ENCODE assay signal across 16 cellular contexts in genomic region chr3:52234516-52235447, GRCh38. TPM values are rescaled to one million over a fixed set of nuclear protein-coding genes. Genes with fewer than 3 reads are reported as not detected.
DNase-seq lines count a peak whose midpoint lies in the region; ATAC-seq and TF ChIP-seq lines count a peak whose summit lies in the region.
"Had no signal": no experiment of that assay in that cellular context is flagged by ENCODE, and none has a peak within 500 bp of the region (broad histone marks: within the 10 kb centered on the region; RNA-seq: fewer than 3 reads in every experiment).

No MANE protein-coding gene starts in this region.

- no peak overlapping the region; a peak in 1 of 20 replicates for H3K4me3 ChIP-seq in BLaER1 treated with 17β-estradiol and CSF1 and Interleukin-3, amounts not matched to agents 10 nM and 100 nM
- H3K4me3 ChIP-seq in naive thymus-derived CD4-positive, alpha-beta T cell (ENCODE audit: low read length), result no peak overlapping the region
- H3K4me3 ChIP-seq: esophagus muscularis mucosa, GM23248 had no signal

- H3K36me3 Mint-ChIP-seq in HFFc6 (ENCODE audit: low read depth) (peaks cover 6% of the 10 kb centered on the region; the same call in 1 of the 2 replicates), brain (peaks cover 7% of the 10 kb centered on the region)
- H3K36me3 Mint-ChIP-seq in naive thymus-derived CD4-positive, alpha-beta T cell, result peaks cover 0 to 22% (median 6%) of the 10 kb centered on the region in 5 donors
- H3K36me3 Mint-ChIP-seq in natural killer cell treated with Interleukin-12 subunit alpha and Interleukin-12 subunit beta and Interleukin-15 and Interleukin-18, amount 100 ng/mL, for 72 hours, result peaks cover 6% of the 10 kb centered on the region

- TF ChIP-seq CTCF in HFFc6 (IDR thresholded peaks at IDR 0.05), result 0 out of 2 replicates have a peak, but pooled peaks have one; percentile 24
- no peak for TF ChIP-seq CTCF in brain (conservative IDR thresholded peaks at IDR 0.05)

- H3K27me3 ChIP-seq in BLaER1 treated with 17β-estradiol and CSF1 and Interleukin-3, amounts not matched to agents 10 nM and 100 nM, result no peaks in the 10 kb centered on the region
- H3K27me3 ChIP-seq in naive thymus-derived CD4-positive, alpha-beta T cell (ENCODE audit: control insufficient read depth in 2 of 2, insufficient read depth in 2 of 2, low read length in 2 of 2), result no peaks in the 10 kb centered on the region
- H3K27me3 ChIP-seq: esophagus muscularis mucosa had no signal

- no peak overlapping the region for H3K4me3 Mint-ChIP-seq in HFFc6
- H3K4me3 Mint-ChIP-seq in brain, result peak overlapping the region in 4 of 5 experiments; percentile 50 to 66 (median 60)
- H3K4me3 Mint-ChIP-seq in naive thymus-derived CD4-positive, alpha-beta T cell, result peak overlapping the region in 4 of 10 donors; percentile 23 to 93 (median 58)
- H3K4me3 Mint-ChIP-seq in natural killer cell treated with Interleukin-12 subunit alpha and Interleukin-12 subunit beta and Interleukin-15 and Interleukin-18, amount 100 ng/mL, for 72 hours, result no peak overlapping the region

- H3K4me2 ChIP-seq in BLaER1 treated with 17β-estradiol and CSF1 and Interleukin-3, amounts not matched to agents 10 nM and 100 nM, result peak overlapping the region; percentile 25 to 99 (median 98); a peak in 18 of 22 replicates

- TF ChIP-seq POLR2A in GM18505 (IDR thresholded peaks at IDR 0.05; ENCODE audit: borderline replicate concordance, extremely low read depth, insufficient read depth, insufficient read length), result no peak

- DNase-seq in HFFc6 (no peak), NCI-H2029 treated with DMSO at 0.1 percent for 48 hours (lab: John Stamatoyannopoulos, UW) (no peak)
- no peak for DNase-seq in naive thymus-derived CD4-positive, alpha-beta T cell
- no peak for DNase-seq in natural killer cell treated with Interleukin-12 subunit alpha and Interleukin-12 subunit beta and Interleukin-15 and Interleukin-18, amount 100 ng/mL, for 72 hours (ENCODE audit: low spot score)
- DNase-seq in activated effector memory CD4-positive, alpha-beta T cell treated with Interleukin-2 at 50 U/mL for 16 hours, result no peak
- DNase-seq: activated effector memory CD4-positive, alpha-beta T cell treated with anti-CD3 and anti-CD28 coated beads, Interleukin-2, amount 50 U/mL, for 16 hours; DND-41; GM23248; NCI-H2107; stimulated activated CD4-positive, alpha-beta T cell treated with anti-CD3 and anti-CD28 coated beads, Interleukin-1b, Interleukin-23, amount 100 ng/mL, for 48 hours had no signal

- intact Hi-C loops in naive thymus-derived CD4-positive, alpha-beta T cell (cut with micrococcal nuclease), result no loop called here

- H3K9ac ChIP-seq in BLaER1 treated with 17β-estradiol and CSF1 and Interleukin-3, amounts not matched to agents 10 nM and 100 nM, result peak overlapping the region; percentile 10 to 90 (median 59); a peak in 19 of 22 replicates
- H3K9ac ChIP-seq: GM23248 had no signal

- POLR2A ChIA-PET in naive thymus-derived CD4-positive, alpha-beta T cell (lab: Charles Lee), result interaction anchor here (0.6 to 46.3 kb wide), 7 partner anchors 12 to 105 kb away, joined by 3 to 1418 read pairs (median 10); partner anchors contain the start of genes GLYCTK, TLR9 and WDR82

- CTCF ChIA-PET in naive thymus-derived CD4-positive, alpha-beta T cell (lab: Charles Lee), result interaction anchor here (0.6 to 11.1 kb wide), 8 partner anchors 15 to 212 kb away, joined by 3 to 126 read pairs (median 6); partner anchors contain the start of gene WDR82

- no peaks in the 10 kb centered on the region for H3K9me3 ChIP-seq in BLaER1 treated with 17β-estradiol and CSF1 and Interleukin-3, amounts not matched to agents 10 nM and 100 nM (replicated peaks in 1 of 11)
- H3K9me3 ChIP-seq in naive thymus-derived CD4-positive, alpha-beta T cell (ENCODE audit: control insufficient read depth in 2 of 3, low read length in 3 of 3), result no peaks in the 10 kb centered on the region
- H3K9me3 ChIP-seq: esophagus muscularis mucosa had no signal

- peaks cover 67 to 90% (median 88%) of the 10 kb centered on the region in 10 experiments for H3K4me1 ChIP-seq in BLaER1 treated with 17β-estradiol and CSF1 and Interleukin-3, amounts not matched to agents 10 nM and 100 nM
- peaks cover 41 to 51% of the 10 kb centered on the region in 2 donors for H3K4me1 ChIP-seq in naive thymus-derived CD4-positive, alpha-beta T cell (ENCODE audit: control insufficient read depth in 2 of 2, insufficient read depth in 2 of 2, low read length in 2 of 2)

- peaks cover 30 to 66% (median 47%) of the 10 kb centered on the region in 11 experiments for H3K36me3 ChIP-seq in BLaER1 treated with 17β-estradiol and CSF1 and Interleukin-3, amounts not matched to agents 10 nM and 100 nM
- peaks cover 5 to 53% (median 23%) of the 10 kb centered on the region in 3 experiments for H3K36me3 ChIP-seq in naive thymus-derived CD4-positive, alpha-beta T cell (ENCODE audit: control insufficient read depth in 2 of 3, insufficient read depth in 3 of 3, low read length in 3 of 3)

- H3K27me3 Mint-ChIP-seq in HFFc6 (ENCODE audit: insufficient read depth), result peaks cover 1% of the 10 kb centered on the region
- peaks cover 6% of the 10 kb centered on the region for H3K27me3 Mint-ChIP-seq in brain
- no peaks in the 10 kb centered on the region for H3K27me3 Mint-ChIP-seq in naive thymus-derived CD4-positive, alpha-beta T cell
- no peaks in the 10 kb centered on the region for H3K27me3 Mint-ChIP-seq in natural killer cell treated with Interleukin-12 subunit alpha and Interleukin-12 subunit beta and Interleukin-15 and Interleukin-18, amount 100 ng/mL, for 72 hours

- peaks cover 29% of the 10 kb centered on the region for H3K4me1 Mint-ChIP-seq in HFFc6 (ENCODE audit: low read depth)
- peaks cover 59% of the 10 kb centered on the region for H3K4me1 Mint-ChIP-seq in brain
- peaks cover 46 to 79% (median 73%) of the 10 kb centered on the region in 7 donors for H3K4me1 Mint-ChIP-seq in naive thymus-derived CD4-positive, alpha-beta T cell
- peaks cover 20 to 40% of the 10 kb centered on the region in 2 donors for H3K4me1 Mint-ChIP-seq in natural killer cell treated with Interleukin-12 subunit alpha and Interleukin-12 subunit beta and Interleukin-15 and Interleukin-18, amount 100 ng/mL, for 72 hours (ENCODE audit: low read depth in 2 of 2)

- H3K9me3 Mint-ChIP-seq in HFFc6, result no peaks in the 10 kb centered on the region
- H3K9me3 Mint-ChIP-seq in brain, result no peaks in the 10 kb centered on the region
- H3K9me3 Mint-ChIP-seq in naive thymus-derived CD4-positive, alpha-beta T cell, result no peaks in the 10 kb centered on the region
- H3K9me3 Mint-ChIP-seq in natural killer cell treated with Interleukin-12 subunit alpha and Interleukin-12 subunit beta and Interleukin-15 and Interleukin-18, amount 100 ng/mL, for 72 hours, result no peaks in the 10 kb centered on the region

- H3K27ac Mint-ChIP-seq in HFFc6, result no peak overlapping the region
- H3K27ac Mint-ChIP-seq in brain, result peak overlapping the region; percentile 75 to 98 (median 92)
- H3K27ac Mint-ChIP-seq in naive thymus-derived CD4-positive, alpha-beta T cell, result peak overlapping the region; percentile 38 to 90 (median 68)
- H3K27ac Mint-ChIP-seq in natural killer cell treated with Interleukin-12 subunit alpha and Interleukin-12 subunit beta and Interleukin-15 and Interleukin-18, amount 100 ng/mL, for 72 hours, result peak overlapping the region in 1 of 2 donors; percentile 45

- peak overlapping the region in 9 of 11 experiments; percentile 3 to 83 (median 27); a peak in 13 of 22 replicates for H3K27ac ChIP-seq in BLaER1 treated with 17β-estradiol and CSF1 and Interleukin-3, amounts not matched to agents 10 nM and 100 nM
- H3K27ac ChIP-seq in naive thymus-derived CD4-positive, alpha-beta T cell (ENCODE audit: low read depth, low read length), result peak overlapping the region; percentile 22
- H3K27ac ChIP-seq: GM23248 had no signal

- ATAC-seq in naive thymus-derived CD4-positive, alpha-beta T cell, result no peak
- no peak for ATAC-seq in natural killer cell treated with Interleukin-12 subunit alpha and Interleukin-12 subunit beta and Interleukin-15 and Interleukin-18, amount 100 ng/mL, for 72 hours
- no peak for ATAC-seq in GM18505 (IDR thresholded peaks at IDR 0.05; ENCODE audit: unreplicated experiment)
- ATAC-seq: activated CD4-positive, CD25-positive, alpha-beta regulatory T cell treated with anti-CD3 and anti-CD28 coated beads, Interleukin-2, amount 50 U/mL, for 24 hours had no signal

- peaks cover 34 to 87% (median 78%) of the 10 kb centered on the region in 11 experiments for H4K20me1 ChIP-seq in BLaER1 treated with 17β-estradiol and CSF1 and Interleukin-3, amounts not matched to agents 10 nM and 100 nM

RNA-seq across cellular contexts. Expression of gene TWF2, which starts 4.2 kb away (rescaled TPM):
- 10 to 100 TPM; 73.9 to 83.0 (median 80.7) TPM for total RNA-seq in HFFc6 (2021; fragmentation: NEBNext Ultra II Directional; extraction: Animal tissue kit (Norgen Biotek cat#: 25700))
- polyA plus RNA-seq in brain (ENCODE audit: insufficient read depth, low read depth, low replicate concordance), result 49.4 TPM
- total RNA-seq in naive thymus-derived CD4-positive, alpha-beta T cell, result 100 to 1,000 TPM in 1 of 5 experiments, 10 to 100 TPM in 4; 38.7 to 110 (median 63.7) TPM
- 100 to 1,000 TPM; 104 to 147 TPM for polyA plus RNA-seq in naive thymus-derived CD4-positive, alpha-beta T cell
- total RNA-seq in natural killer cell treated with Interleukin-12 subunit alpha and Interleukin-12 subunit beta and Interleukin-15 and Interleukin-18, amount 100 ng/mL, for 72 hours, result 100 to 1,000 TPM in 1 of 2 donors, 10 to 100 TPM in 1; 90.3 to 117 TPM

RNA-seq across cellular contexts. Expression of gene TLR9, which starts 9.3 kb away (rescaled TPM):
- total RNA-seq in HFFc6 (2021; fragmentation: NEBNext Ultra II Directional; extraction: Animal tissue kit (Norgen Biotek cat#: 25700)), result not detected
- 0.19 TPM for polyA plus RNA-seq in brain (ENCODE audit: insufficient read depth, low read depth, low replicate concordance)
- 1 to 10 TPM in 3 of 5 experiments, under 1 TPM in 2; 0.27 to 2.5 (median 1.6) TPM for total RNA-seq in naive thymus-derived CD4-positive, alpha-beta T cell
- under 1 TPM in 1 of 2 donors, not detected in 1; 0.16 TPM for polyA plus RNA-seq in naive thymus-derived CD4-positive, alpha-beta T cell
- under 1 TPM; 0.10 to 0.39 TPM for total RNA-seq in natural killer cell treated with Interleukin-12 subunit alpha and Interleukin-12 subunit beta and Interleukin-15 and Interleukin-18, amount 100 ng/mL, for 72 hours
- total RNA-seq: GM23248, lung microvascular endothelial cell had no signal
- polyA plus RNA-seq: GM23248 had no signal

RNA-seq across cellular contexts. Expression of gene PPM1M, which starts 10.8 kb away (rescaled TPM):
- total RNA-seq in HFFc6 (2021; fragmentation: NEBNext Ultra II Directional; extraction: Animal tissue kit (Norgen Biotek cat#: 25700)), result 10 to 100 TPM; 20.8 to 23.4 (median 20.9) TPM
- polyA plus RNA-seq in brain (ENCODE audit: insufficient read depth, low read depth, low replicate concordance), result 15.2 TPM
- total RNA-seq in naive thymus-derived CD4-positive, alpha-beta T cell, result 10 to 100 TPM; 55.8 to 81.0 (median 74.5) TPM
- polyA plus RNA-seq in naive thymus-derived CD4-positive, alpha-beta T cell, result 100 to 1,000 TPM in 1 of 2 donors, 10 to 100 TPM in 1; 68.8 to 135 TPM
- 10 to 100 TPM; 45.7 to 47.7 TPM for total RNA-seq in natural killer cell treated with Interleukin-12 subunit alpha and Interleukin-12 subunit beta and Interleukin-15 and Interleukin-18, amount 100 ng/mL, for 72 hours

RNA-seq across cellular contexts. Expression of gene ALAS1, which starts 36.8 kb away (rescaled TPM):
- 10 to 100 TPM; 31.5 to 39.1 (median 35.1) TPM for total RNA-seq in HFFc6 (2021; fragmentation: NEBNext Ultra II Directional; extraction: Animal tissue kit (Norgen Biotek cat#: 25700))
- 54.8 TPM for polyA plus RNA-seq in brain (ENCODE audit: insufficient read depth, low read depth, low replicate concordance)
- total RNA-seq in naive thymus-derived CD4-positive, alpha-beta T cell, result 10 to 100 TPM; 12.6 to 74.3 (median 27.4) TPM
- 10 to 100 TPM; 18.7 to 37.6 TPM for polyA plus RNA-seq in naive thymus-derived CD4-positive, alpha-beta T cell
- total RNA-seq in natural killer cell treated with Interleukin-12 subunit alpha and Interleukin-12 subunit beta and Interleukin-15 and Interleukin-18, amount 100 ng/mL, for 72 hours, result 100 to 1,000 TPM in 1 of 2 donors, 10 to 100 TPM in 1; 93.6 to 121 TPM

RNA-seq across cellular contexts. Expression of gene WDR82, which starts 43.7 kb away (rescaled TPM):
- total RNA-seq in HFFc6 (2021; fragmentation: NEBNext Ultra II Directional; extraction: Animal tissue kit (Norgen Biotek cat#: 25700)), result 10 to 100 TPM; 55.2 to 62.0 (median 58.6) TPM
- 66.7 TPM for polyA plus RNA-seq in brain (ENCODE audit: insufficient read depth, low read depth, low replicate concordance)
- 100 to 1,000 TPM; 112 to 161 (median 135) TPM for total RNA-seq in naive thymus-derived CD4-positive, alpha-beta T cell
- 100 to 1,000 TPM; 127 to 181 TPM for polyA plus RNA-seq in naive thymus-derived CD4-positive, alpha-beta T cell
- total RNA-seq in natural killer cell treated with Interleukin-12 subunit alpha and Interleukin-12 subunit beta and Interleukin-15 and Interleukin-18, amount 100 ng/mL, for 72 hours, result 10 to 100 TPM; 82.8 to 87.4 TPM

Comparison
In these comparisons a context has a peak if more than half of its experiments do, and no peak if none do; other contexts are left out.
1. H3K4me3 Mint-ChIP-seq: peak in brain (4 of 5); none in HFFc6 (single experiment) and natural killer cell treated with Interleukin-12 subunit alpha and Interleukin-12 subunit beta and Interleukin-15 and Interleukin-18, amount 100 ng/mL, for 72 hours (single experiment).